In genomic region chr12:47087088-47087688, GRCh38 we compare ENCODE assay signal across 14 cellular contexts. TPM values are rescaled to one million over a fixed set of nuclear protein-coding genes. Genes with fewer than 3 reads are reported as not detected.
DNase-seq lines count a peak whose midpoint lies in the region; ATAC-seq, FAIRE-seq and TF ChIP-seq lines count a peak whose summit lies in the region.
"Had no signal": no experiment of that assay in that cellular context is flagged by ENCODE, and none has a peak within 500 bp of the region (broad histone marks: within the 10 kb centered on the region; RNA-seq: fewer than 3 reads in every experiment).

No MANE protein-coding gene starts in this region.

- H3K4me3 ChIP-seq in fibroblast of pulmonary artery (replicated peaks; ENCODE audit: low read depth, low read length) (no peak overlapping the region), uterus (no peak overlapping the region), Karpas-422 (ENCODE audit: low read length) (no peak overlapping the region)
- H3K4me3 ChIP-seq: left lung had no signal

- H3K9me3 ChIP-seq in uterus (no peaks in the 10 kb centered on the region), Karpas-422 (ENCODE audit: low read length) (no peaks in the 10 kb centered on the region)
- H3K9me3 ChIP-seq: left lung had no signal

- no peaks in the 10 kb centered on the region for H3K4me1 ChIP-seq in uterus
- peaks cover 5% of the 10 kb centered on the region for H3K4me1 ChIP-seq in Karpas-422 (ENCODE audit: low read length)
- H3K4me1 ChIP-seq: parathyroid adenoma had no signal

- TF ChIP-seq CTCF in fibroblast of pulmonary artery (IDR thresholded peaks at IDR 0.05; ENCODE audit: low read length, missing control alignments) (no peak), uterus (IDR thresholded peaks at IDR 0.05) (no peak)

- H3K79me2 ChIP-seq in Karpas-422 (ENCODE audit: low read length), result no peaks in the 10 kb centered on the region
- H3K79me2 ChIP-seq: parathyroid adenoma had no signal

- no peak for TF ChIP-seq POLR2A in uterus (IDR thresholded peaks at IDR 0.05)

- ATAC-seq in GM21723 (IDR thresholded peaks at IDR 0.05; ENCODE audit: unreplicated experiment) (no peak), HG03469 (IDR thresholded peaks at IDR 0.05; ENCODE audit: unreplicated experiment) (no peak)
- ATAC-seq: activated CD8-positive, alpha-beta T cell treated with anti-CD3 and anti-CD28 coated beads for 36 hours had no signal

- no peaks in the 10 kb centered on the region for H3K27me3 ChIP-seq in uterus
- no peaks in the 10 kb centered on the region for H3K27me3 ChIP-seq in Karpas-422 (ENCODE audit: low read length)
- H3K27me3 ChIP-seq: left lung had no signal

- H4K20me1 ChIP-seq in Karpas-422 (ENCODE audit: insufficient read depth, low read depth, low read length), result no peaks in the 10 kb centered on the region

- H3K36me3 ChIP-seq in uterus (no peaks in the 10 kb centered on the region), Karpas-422 (ENCODE audit: insufficient read depth, low read length) (no peaks in the 10 kb centered on the region)
- H3K36me3 ChIP-seq: left lung had no signal

- no peaks in the 10 kb centered on the region for H3K9me2 ChIP-seq in Karpas-422 (replicated peaks; ENCODE audit: insufficient read depth, low read length)

- DNase-seq in NCI-H2081 (lab: John Stamatoyannopoulos, UW), result peak; percentile 26 to 81
- DNase-seq in NCI-H2081 treated with DMSO at 0.1 percent for 48 hours (lab: John Stamatoyannopoulos, UW), result no peak
- no peak for DNase-seq in RCC 7860 (ENCODE audit: low spot score)
- DNase-seq in fibroblast of pulmonary artery (ENCODE audit: low read depth), result peak; percentile 66
- DNase-seq in uterus, result no peak
- no peak for DNase-seq in Karpas-422
- DNase-seq: 8988T; activated CD8-positive, alpha-beta T cell treated with anti-CD3 and anti-CD28 coated beads for 36 hours; activated naive CD4-positive, alpha-beta T cell treated with anti-CD3 and anti-CD28 coated beads for 36 hours; left lung; stimulated activated CD4-positive, alpha-beta T cell treated with anti-CD3 and anti-CD28 coated beads, Interleukin-4, amount 100 ng/mL, for 4 hours had no signal

- H3K27ac ChIP-seq in uterus, result peak overlapping the region; percentile 30 to 54
- no peak overlapping the region for H3K27ac ChIP-seq in Karpas-422 (ENCODE audit: low read length)
- H3K27ac ChIP-seq: left lung, parathyroid adenoma had no signal

- no peak overlapping the region for H3K4me2 ChIP-seq in Karpas-422 (ENCODE audit: low read depth, low read length, poor library complexity, severe bottlenecking)

- peak; percentile 56 for FAIRE-seq in RCC 7860 (lab: Jason Lieb, UNC)

- H2AFZ ChIP-seq in Karpas-422 (ENCODE audit: low read length), result no peak overlapping the region
- H2AFZ ChIP-seq: parathyroid adenoma had no signal

- H3K9ac ChIP-seq in Karpas-422 (ENCODE audit: low read length), result no peak overlapping the region
- H3K9ac ChIP-seq: parathyroid adenoma had no signal

- intact Hi-C loops in uterus (cut with DNase I; ENCODE audit: low total_unique reads), result no loop called here

RNA-seq across cellular contexts. Expression of gene AMIGO2, which starts 7.4 kb away (rescaled TPM):
- 10 to 100 TPM in 3 of 4 donors, 1 to 10 TPM in 1; 4.7 to 34.1 (median 30.1) TPM for total RNA-seq in uterus
- total RNA-seq in Karpas-422 (2014; rRNA removed; shearing (Covaris generic); ENCODE audit: low replicate concordance), result 1.2 and 1.8 TPM in 2 replicates

RNA-seq across cellular contexts. Expression of gene PCED1B, which starts 7.8 kb away (rescaled TPM):
- total RNA-seq in uterus, result 10 to 100 TPM in 2 of 4 donors, 1 to 10 TPM in 2; 1.0 to 46.6 (median 13.0) TPM
- total RNA-seq in Karpas-422 (2014; rRNA removed; shearing (Covaris generic); ENCODE audit: low replicate concordance), result 22.8 and 39.8 TPM in 2 replicates

Comparison
In these comparisons a context has a peak if more than half of its experiments do, and no peak if none do; other contexts are left out.
1. DNase-seq: peak in NCI-H2081 (2 of 2) and fibroblast of pulmonary artery (single experiment); none in NCI-H2081 treated with DMSO at 0.1 percent for 48 hours (single experiment), RCC 7860 (single experiment), uterus (0 of 2) and Karpas-422 (single experiment).